In the genomic region with DNA sequence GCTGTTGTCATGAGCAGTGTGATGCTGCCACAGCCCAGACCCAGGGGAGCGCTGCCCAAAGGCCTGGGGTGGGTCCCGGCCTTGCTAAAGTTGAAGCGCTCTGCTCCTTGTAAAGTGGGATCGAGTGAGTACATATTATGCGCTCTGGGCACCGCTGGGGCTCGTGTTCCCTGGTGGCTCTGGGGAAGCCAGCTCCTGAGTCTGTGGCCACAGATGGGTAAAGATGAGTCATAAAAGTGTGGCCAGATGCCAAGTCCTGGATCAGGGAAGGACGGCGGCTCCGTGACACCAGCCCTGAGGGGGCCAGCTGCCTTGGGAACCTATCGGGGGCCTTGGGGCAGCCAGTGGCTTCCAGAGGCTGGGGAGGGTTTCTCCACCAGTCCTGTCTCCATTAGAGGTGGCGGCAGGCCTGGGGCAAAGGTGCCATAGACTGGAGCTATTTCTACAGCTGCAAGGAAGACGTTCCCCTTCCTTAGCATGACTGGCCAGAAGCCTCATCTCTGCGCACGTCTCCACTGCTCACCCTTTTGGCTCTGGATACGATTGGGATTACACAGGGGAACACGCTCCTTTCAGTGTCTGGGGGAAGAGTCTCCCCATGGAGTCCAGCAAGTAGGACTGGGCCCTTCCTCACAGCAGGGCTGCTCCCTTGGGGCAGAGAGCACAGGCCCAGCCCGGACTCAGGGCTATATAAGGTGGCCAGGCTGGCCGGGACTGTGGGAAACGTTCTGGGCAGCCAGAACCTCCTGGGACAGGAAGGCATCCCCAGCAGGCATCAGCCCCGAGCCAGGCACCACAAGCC, we compare ENCODE assay signal across 8 cellular contexts. TPM values are rescaled to one million over a fixed set of nuclear protein-coding genes. Genes with fewer than 3 reads are reported as not detected.
DNase-seq lines count a peak whose midpoint lies in the region; ATAC-seq and TF ChIP-seq lines count a peak whose summit lies in the region.

No MANE protein-coding gene starts in this region.

- peaks cover 2% of the 10 kb centered on the region for H3K36me3 Mint-ChIP-seq in chondrocyte (ENCODE audit: low read depth)
- H3K36me3 Mint-ChIP-seq in natural killer cell treated with Interleukin-12 subunit alpha and Interleukin-12 subunit beta and Interleukin-15 and Interleukin-18, amount 100 ng/mL, for 72 hours, result no peaks in the 10 kb centered on the region

- peak overlapping the region; percentile 93 for H3K27ac Mint-ChIP-seq in chondrocyte (ENCODE audit: unreplicated experiment)
- H3K27ac Mint-ChIP-seq in natural killer cell treated with Interleukin-12 subunit alpha and Interleukin-12 subunit beta and Interleukin-15 and Interleukin-18, amount 100 ng/mL, for 72 hours, result no peak overlapping the region

- peaks cover 54% of the 10 kb centered on the region for H3K4me1 Mint-ChIP-seq in chondrocyte (ENCODE audit: low read depth)
- peaks cover 4 to 9% of the 10 kb centered on the region in 2 donors for H3K4me1 Mint-ChIP-seq in natural killer cell treated with Interleukin-12 subunit alpha and Interleukin-12 subunit beta and Interleukin-15 and Interleukin-18, amount 100 ng/mL, for 72 hours (ENCODE audit: low read depth in 2 of 2)

- H3K4me3 Mint-ChIP-seq in chondrocyte (ENCODE audit: unreplicated experiment), result no peak overlapping the region
- H3K4me3 Mint-ChIP-seq in natural killer cell treated with Interleukin-12 subunit alpha and Interleukin-12 subunit beta and Interleukin-15 and Interleukin-18, amount 100 ng/mL, for 72 hours, result no peak overlapping the region

- peak; percentile 48 for DNase-seq in CD1c-positive myeloid dendritic cell (ENCODE audit: extremely low spot score)
- peak; percentile 26 for DNase-seq in NCI-H1105 treated with DMSO at 0.1 percent for 48 hours (lab: John Stamatoyannopoulos, UW)
- no peak for DNase-seq in chondrocyte (ENCODE audit: low spot score)
- peak; percentile 96 for DNase-seq in myocyte (ENCODE audit: low read depth)
- no peak for DNase-seq in stimulated activated CD8-positive, alpha-beta memory T cell treated with anti-CD3 and anti-CD28 coated beads, Interleukin-4, amount 100 ng/mL, for 48 hours
- DNase-seq in stimulated activated CD4-positive, alpha-beta T cell treated with anti-CD3 and anti-CD28 coated beads, Interleukin-4, amount 100 ng/mL, for 24 hours, result no peak
- no peak for DNase-seq in natural killer cell treated with Interleukin-12 subunit alpha and Interleukin-12 subunit beta and Interleukin-15 and Interleukin-18, amount 100 ng/mL, for 72 hours (ENCODE audit: low spot score)

- ATAC-seq in GM18498 (IDR thresholded peaks at IDR 0.05; ENCODE audit: unreplicated experiment), result no peak
- ATAC-seq in natural killer cell treated with Interleukin-12 subunit alpha and Interleukin-12 subunit beta and Interleukin-15 and Interleukin-18, amount 100 ng/mL, for 72 hours, result no peak

- no peak for TF ChIP-seq CTCF in chondrocyte (IDR thresholded peaks at IDR 0.05)

- no peaks in the 10 kb centered on the region for H3K27me3 Mint-ChIP-seq in chondrocyte (ENCODE audit: low read depth)
- H3K27me3 Mint-ChIP-seq in natural killer cell treated with Interleukin-12 subunit alpha and Interleukin-12 subunit beta and Interleukin-15 and Interleukin-18, amount 100 ng/mL, for 72 hours, result no peaks in the 10 kb centered on the region

- no peaks in the 10 kb centered on the region for H3K9me3 Mint-ChIP-seq in chondrocyte (ENCODE audit: low read depth)
- H3K9me3 Mint-ChIP-seq in natural killer cell treated with Interleukin-12 subunit alpha and Interleukin-12 subunit beta and Interleukin-15 and Interleukin-18, amount 100 ng/mL, for 72 hours, result no peaks in the 10 kb centered on the region

RNA-seq across cellular contexts. Expression of a gene that starts 1.2 kb away (rescaled TPM):
- total RNA-seq in chondrocyte (5.2 to 8.3 TPM (median 6.3 TPM) in 3 replicates), myocyte (5.0 and 5.4 TPM in 2 replicates)
- polyA plus RNA-seq in myocyte (2012), result 4.6 TPM
- total RNA-seq in natural killer cell treated with Interleukin-12 subunit alpha and Interleukin-12 subunit beta and Interleukin-15 and Interleukin-18, amount 100 ng/mL, for 72 hours, result 10 to 100 TPM in 1 of 2 donors, 1 to 10 TPM in 1; 8.5 to 14.6 TPM

RNA-seq across cellular contexts. Expression of a gene that starts 3.1 kb away (rescaled TPM):
- total RNA-seq in chondrocyte, result 1.4 to 9.2 TPM (median 6.9 TPM) in 3 replicates
- 78.0 and 84.9 TPM in 2 replicates for total RNA-seq in myocyte
- 25.3 TPM for polyA plus RNA-seq in myocyte (2012)
- 1 to 10 TPM in 1 of 2 donors, not detected in 1; 1.3 TPM for total RNA-seq in natural killer cell treated with Interleukin-12 subunit alpha and Interleukin-12 subunit beta and Interleukin-15 and Interleukin-18, amount 100 ng/mL, for 72 hours

RNA-seq across cellular contexts. Expression of a gene that starts 37.1 kb away (rescaled TPM):
- total RNA-seq in chondrocyte (3.5 to 17.8 TPM (median 16.9 TPM) in 3 replicates), myocyte (not detected in 2 replicates)
- 14.8 TPM for polyA plus RNA-seq in myocyte (2012)
- not detected for total RNA-seq in natural killer cell treated with Interleukin-12 subunit alpha and Interleukin-12 subunit beta and Interleukin-15 and Interleukin-18, amount 100 ng/mL, for 72 hours

RNA-seq across cellular contexts. Expression of a gene that starts 54.3 kb away (rescaled TPM):
- total RNA-seq in chondrocyte (not detected in 3 replicates), myocyte (not detected in 2 replicates)
- 0.13 TPM for polyA plus RNA-seq in myocyte (2012)
- total RNA-seq in natural killer cell treated with Interleukin-12 subunit alpha and Interleukin-12 subunit beta and Interleukin-15 and Interleukin-18, amount 100 ng/mL, for 72 hours, result not detected

Comparison
In these comparisons a context has a peak if more than half of its experiments do, and no peak if none do; other contexts are left out.
1. DNase-seq: peak in CD1c-positive myeloid dendritic cell (single experiment), NCI-H1105 treated with DMSO at 0.1 percent for 48 hours (single experiment) and myocyte (single experiment); none in chondrocyte (single experiment), stimulated activated CD8-positive, alpha-beta memory T cell treated with anti-CD3 and anti-CD28 coated beads, Interleukin-4, amount 100 ng/mL, for 48 hours (single experiment), stimulated activated CD4-positive, alpha-beta T cell treated with anti-CD3 and anti-CD28 coated beads, Interleukin-4, amount 100 ng/mL, for 24 hours (single experiment) and natural killer cell treated with Interleukin-12 subunit alpha and Interleukin-12 subunit beta and Interleukin-15 and Interleukin-18, amount 100 ng/mL, for 72 hours (single experiment).